Comparison of ENCODE assay signal across 6 cellular contexts in the genomic region with DNA sequence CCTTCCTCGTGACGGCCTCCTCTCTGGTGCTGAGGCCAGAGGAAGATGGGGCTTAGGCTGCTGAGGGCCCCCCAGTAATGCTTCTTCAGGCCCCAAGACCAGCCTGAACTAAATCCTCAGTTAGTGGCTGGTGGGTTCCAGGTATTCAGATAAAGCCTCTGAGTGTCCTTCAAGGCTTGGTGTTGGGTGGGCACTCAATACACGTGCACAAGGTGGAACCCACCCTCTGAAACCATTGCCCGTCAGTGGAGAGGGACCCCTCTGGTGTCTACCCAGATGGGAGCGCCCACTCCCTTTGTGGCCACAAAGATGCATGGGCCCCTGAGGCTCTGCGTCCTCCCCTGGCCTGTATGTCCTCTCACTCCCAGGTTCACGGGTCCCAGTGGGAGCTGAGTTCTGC.
"Had no signal": no experiment of that assay in that cellular context is flagged by ENCODE, and none has a peak within 500 bp of the region (broad histone marks: within the 10 kb centered on the region; RNA-seq: fewer than 3 reads in every experiment).

No MANE protein-coding gene starts in this region.

- DNase-seq: IMR-90, KBM-7, KG1 had no signal

- H3K27ac ChIP-seq: HL-60, KMS-11 had no signal

- H3K4me3 ChIP-seq: K562 had no signal
